Comparison of ENCODE assay signal across 1 cellular context in genomic region chr22:19984201-19984753, GRCh38.
TF ChIP-seq lines count a peak whose summit lies in the region.

No MANE protein-coding gene starts in this region.

TF ChIP-seq in GM12878, 131 proteins besides CTCF, POLR2A, EP300 and RAD21:
- TF ChIP-seq JUNB (IDR thresholded peaks at IDR 0.05) (peak; percentile 69; the same call in 1 of the 2 replicates), MYB (IDR thresholded peaks at IDR 0.05; ENCODE audit: borderline replicate concordance, low read depth, low read length) (no peak), BRCA1 (IDR thresholded peaks at IDR 0.05; ENCODE audit: low read depth, low read length) (no peak), MEF2A (IDR thresholded peaks at IDR 0.05; ENCODE audit: insufficient read depth, low read depth, low read length) (peak; percentile 65; the same call in 1 of the 2 replicates)
- TF ChIP-seq, protein P1, sequence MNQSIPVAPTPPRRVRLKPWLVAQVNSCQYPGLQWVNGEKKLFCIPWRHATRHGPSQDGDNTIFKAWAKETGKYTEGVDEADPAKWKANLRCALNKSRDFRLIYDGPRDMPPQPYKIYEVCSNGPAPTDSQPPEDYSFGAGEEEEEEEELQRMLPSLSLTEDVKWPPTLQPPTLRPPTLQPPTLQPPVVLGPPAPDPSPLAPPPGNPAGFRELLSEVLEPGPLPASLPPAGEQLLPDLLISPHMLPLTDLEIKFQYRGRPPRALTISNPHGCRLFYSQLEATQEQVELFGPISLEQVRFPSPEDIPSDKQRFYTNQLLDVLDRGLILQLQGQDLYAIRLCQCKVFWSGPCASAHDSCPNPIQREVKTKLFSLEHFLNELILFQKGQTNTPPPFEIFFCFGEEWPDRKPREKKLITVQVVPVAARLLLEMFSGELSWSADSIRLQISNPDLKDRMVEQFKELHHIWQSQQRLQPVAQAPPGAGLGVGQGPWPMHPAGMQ (IDR thresholded peaks at IDR 0.05; ENCODE audit: borderline replicate concordance), result no peak
TF ChIP-seq in GM12878: peak in this region for 2.
